Comparison of ENCODE assay signal across 8 cellular contexts in genomic region chr2:218567797-218568189, GRCh38. TPM values are rescaled to one million over a fixed set of nuclear protein-coding genes. Genes with fewer than 3 reads are reported as not detected.
A peak's percentile ranks its signal among the peaks of the same experiment; 100 is the strongest.
DNase-seq lines count a peak whose midpoint lies in the region; ATAC-seq and TF ChIP-seq lines count a peak whose summit lies in the region.

No MANE protein-coding gene starts in this region.

- peak overlapping the region; percentile 91 for H3K4me2 ChIP-seq in OCI-LY1 (ENCODE audit: low read length)

- H3K36me3 ChIP-seq in OCI-LY1 (ENCODE audit: insufficient read depth, low read length) (peaks cover 34% of the 10 kb centered on the region), uterus (no peaks in the 10 kb centered on the region)

- intact Hi-C loops in Right ventricle myocardium inferior (cut with DNase I) (loop anchor here (2.0 to 10.0 kb wide), 3 partner anchors 80 to 283 kb away; no protein-coding TSS in a partner anchor), cardiac septum (cut with DNase I) (loop anchor here (5.0 kb wide), 3 partner anchors 80 to 275 kb away; partner anchors contain the start of genes CTDSP1 and TMBIM1), uterus (cut with DNase I; ENCODE audit: low total_unique reads) (no loop called here)

- H3K79me2 ChIP-seq in OCI-LY1 (ENCODE audit: insufficient read depth, low read length) = peaks cover 76% of the 10 kb centered on the region

- no peaks in the 10 kb centered on the region for H3F3A ChIP-seq in OCI-LY1 (ENCODE audit: insufficient read depth, low read length)

- no peaks in the 10 kb centered on the region for H4K20me1 ChIP-seq in OCI-LY1 (ENCODE audit: insufficient read depth, low read length)

- peak overlapping the region; percentile 88 for H3K9ac ChIP-seq in OCI-LY1 (ENCODE audit: low read length)

- no peaks in the 10 kb centered on the region for H3K9me2 ChIP-seq in OCI-LY1 (ENCODE audit: low read depth, low read length)

- peak overlapping the region; percentile 99 for H3K4me3 Mint-ChIP-seq in chondrocyte (ENCODE audit: unreplicated experiment)
- H3K4me3 Mint-ChIP-seq in mesothelial cell of epicardium = peak overlapping the region; percentile 92

- H3K4me1 Mint-ChIP-seq in chondrocyte (ENCODE audit: low read depth) (peaks cover 40% of the 10 kb centered on the region), mesothelial cell of epicardium (peaks cover 36% of the 10 kb centered on the region)

- H3K27me3 Mint-ChIP-seq in chondrocyte (ENCODE audit: low read depth) (no peaks in the 10 kb centered on the region), mesothelial cell of epicardium (ENCODE audit: low read depth) (no peaks in the 10 kb centered on the region)

- H3K36me3 Mint-ChIP-seq in chondrocyte (ENCODE audit: low read depth) (peaks cover 2% of the 10 kb centered on the region), mesothelial cell of epicardium (peaks cover 5% of the 10 kb centered on the region)

- H3K9me3 ChIP-seq in OCI-LY1 (ENCODE audit: low read length) = no peaks in the 10 kb centered on the region
- H3K9me3 ChIP-seq in uterus = no peaks in the 10 kb centered on the region

- no peak for TF ChIP-seq POLR2A in uterus (IDR thresholded peaks at IDR 0.05)

- no peaks in the 10 kb centered on the region for H3K9me3 Mint-ChIP-seq in chondrocyte (ENCODE audit: low read depth)
- no peaks in the 10 kb centered on the region for H3K9me3 Mint-ChIP-seq in mesothelial cell of epicardium

- H3K4me1 ChIP-seq in OCI-LY1 (ENCODE audit: insufficient read depth, low read length, severe bottlenecking) (peaks cover 36% of the 10 kb centered on the region), uterus (peaks cover 0 to 13% of the 10 kb centered on the region in 2 donors)

- ATAC-seq in Right ventricle myocardium inferior (peak; percentile 29), HG02852 (IDR thresholded peaks at IDR 0.05; ENCODE audit: unreplicated experiment) (peak; percentile 40)

- H3K27me3 ChIP-seq in OCI-LY1 (ENCODE audit: insufficient read depth, low read length) (no peaks in the 10 kb centered on the region), uterus (no peaks in the 10 kb centered on the region)

- H3K4me3 ChIP-seq in OCI-LY1 (ENCODE audit: low read depth, low read length, poor library complexity, severe bottlenecking) (peak overlapping the region; percentile 90), uterus (peak overlapping the region; percentile 63 to 95)

- H3K27ac ChIP-seq in OCI-LY1 (ENCODE audit: low read depth, low read length, poor library complexity, severe bottlenecking) (peak overlapping the region; percentile 56), uterus (peak overlapping the region; percentile 92 to 94)

- TF ChIP-seq CTCF in OCI-LY1 (IDR thresholded peaks at IDR 0.05; ENCODE audit: low read length) (no peak), chondrocyte (IDR thresholded peaks at IDR 0.05) (no peak), mesothelial cell of epicardium (IDR thresholded peaks at IDR 0.05; ENCODE audit: unreplicated experiment) (no peak), uterus (IDR thresholded peaks at IDR 0.05) (no peak)

- no peak overlapping the region for H2AFZ ChIP-seq in OCI-LY1 (ENCODE audit: low read length)

- DNase-seq in Right ventricle myocardium inferior (ENCODE audit: missing footprints) (no peak), cardiac septum (ENCODE audit: low spot score) (no peak), chondrocyte (ENCODE audit: low spot score) (no peak), mesothelial cell of epicardium (ENCODE audit: low spot score in 2 of 2, unreplicated experiment in 2 of 2) (no peak), uterus (no peak), inferior parietal cortex (ENCODE audit: extremely low spot score) (no peak)

- peak overlapping the region; percentile 89 for H3K27ac Mint-ChIP-seq in chondrocyte (ENCODE audit: unreplicated experiment)
- H3K27ac Mint-ChIP-seq in mesothelial cell of epicardium = peak overlapping the region; percentile 95

RNA-seq across cellular contexts. Expression of gene USP37, which starts 0.4 kb away (rescaled TPM):
- total RNA-seq in Right ventricle myocardium inferior (7.0 TPM), cardiac septum (7.1 TPM), chondrocyte (9.5 to 14.6 TPM (median 10.0 TPM) in 3 replicates), mesothelial cell of epicardium (17.8 to 20.0 TPM (median 19.4 TPM) in 3 replicates), uterus (10 to 100 TPM in 3 of 4 donors, 1 to 10 TPM in 1; 9.1 to 59.3 (median 20.7) TPM)

RNA-seq across cellular contexts. Expression of gene CNOT9, which starts 0.8 kb away (rescaled TPM):
- total RNA-seq in Right ventricle myocardium inferior (15.7 TPM), cardiac septum (20.9 TPM), chondrocyte (32.3 to 46.2 TPM (median 32.4 TPM) in 3 replicates), mesothelial cell of epicardium (54.5 to 57.4 TPM (median 57.0 TPM) in 3 replicates), uterus (10 to 100 TPM; 42.1 to 78.2 (median 51.2) TPM)

RNA-seq across cellular contexts. Expression of gene PLCD4, which starts 39.9 kb away (rescaled TPM):
- 0.43 TPM for total RNA-seq in Right ventricle myocardium inferior
- total RNA-seq in cardiac septum = 0.67 TPM
- 4.1 to 8.6 TPM (median 5.0 TPM) in 3 replicates for total RNA-seq in chondrocyte
- total RNA-seq in mesothelial cell of epicardium = 1.0 to 1.5 TPM (median 1.3 TPM) in 3 replicates
- 1 to 10 TPM in 2 of 4 donors, under 1 TPM in 1, not detected in 1; 0.26 to 2.4 (median 1.2) TPM for total RNA-seq in uterus
